20 cellular contexts compared by ENCODE assay signal in the genomic region with DNA sequence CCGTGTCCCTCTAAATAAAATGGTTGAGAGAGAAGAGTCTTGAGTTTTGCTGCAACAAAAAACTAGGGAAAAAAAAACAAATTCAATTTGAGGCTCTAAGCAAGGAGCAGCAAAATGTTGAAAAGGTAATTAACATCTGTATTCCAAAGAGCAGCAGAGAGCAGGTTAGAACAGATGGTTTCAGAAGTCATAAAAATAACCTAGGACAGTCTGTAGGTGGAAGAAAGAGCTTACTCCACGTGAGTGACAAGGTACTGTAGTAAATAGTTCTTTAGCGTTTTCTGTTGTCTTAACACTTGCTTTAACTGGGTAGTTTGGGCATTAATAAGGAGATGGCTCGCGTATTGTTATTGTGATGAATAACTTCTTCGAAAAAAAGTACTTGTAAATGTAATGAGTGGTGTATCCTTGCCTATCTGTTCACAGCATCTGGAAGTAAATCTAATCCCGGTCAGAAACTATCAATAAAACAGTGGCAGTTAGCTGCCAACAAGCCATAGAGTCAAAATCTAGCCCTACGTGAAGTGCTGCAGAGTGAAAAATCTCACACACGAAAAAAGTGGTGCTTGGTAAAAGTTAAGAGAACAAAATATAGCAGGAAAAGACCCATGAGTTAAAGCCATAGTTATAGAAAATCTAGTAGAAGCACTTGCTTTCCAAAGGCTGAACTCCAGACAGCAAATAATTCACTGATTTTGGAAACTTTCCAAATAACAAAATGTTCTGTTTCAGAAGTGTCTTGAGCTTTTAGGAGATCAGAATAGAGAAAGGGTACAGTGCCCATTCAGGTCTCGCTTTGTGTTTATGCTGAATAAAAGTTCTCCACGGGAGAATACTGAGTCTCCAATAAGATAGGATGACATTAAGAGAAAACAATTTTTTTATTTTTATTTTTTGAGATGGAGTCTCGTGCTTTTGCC. TPM values are rescaled to one million over a fixed set of nuclear protein-coding genes. Genes with fewer than 3 reads are reported as not detected.
A peak's percentile ranks its signal among the peaks of the same experiment; 100 is the strongest.
DNase-seq lines count a peak whose midpoint lies in the region; ATAC-seq, FAIRE-seq and TF ChIP-seq lines count a peak whose summit lies in the region.
"Had no signal": no experiment of that assay in that cellular context is flagged by ENCODE, and none has a peak within 500 bp of the region (broad histone marks: within the 10 kb centered on the region; RNA-seq: fewer than 3 reads in every experiment).

No MANE protein-coding gene starts in this region.

- H3K9me3 ChIP-seq in right cardiac atrium (ENCODE audit: control insufficient read depth, low read length) (no peaks in the 10 kb centered on the region), GM12878 (replicated peaks; ENCODE audit: control insufficient read depth, insufficient read depth, low read length) (no peaks in the 10 kb centered on the region)
- H3K9me3 ChIP-seq: SJCRH30, upper lobe of left lung had no signal

- in situ Hi-C loops in GM12878 (cut with MboI): no loop called here

- BruUV-seq in GM12878 (replicated peaks; lab: Mats Ljungman, UMichigan): no TSS peak

- CTCF ChIA-PET in GM12878 (lab: Yijun Ruan, JAX): interaction anchor here (1.0 to 1.2 kb wide), 2 partner anchors 11 to 183 kb away, joined by 3 read pairs; no protein-coding TSS in a partner anchor

- H3K79me2 ChIP-seq in GM12878 (ENCODE audit: control insufficient read depth, insufficient read depth, low read length): no peaks in the 10 kb centered on the region

- TF ChIP-seq RAD21 in GM12878 (IDR thresholded peaks at IDR 0.05; ENCODE audit: insufficient read depth, low read depth, low read length): no peak

- no peak for TF ChIP-seq CTCF in GM12878 (IDR thresholded peaks at IDR 0.05 in 2 of 3, conservative IDR thresholded peaks at IDR 0.05 in 1 of 3; ENCODE audit: control insufficient read depth in 2 of 3, extremely low read depth in 1 of 3, insufficient read depth in 1 of 3, low read depth in 3 of 3, low read length in 3 of 3)

- peak; percentile 23 for FAIRE-seq in GM12878 (lab: Jason Lieb, UNC)
- FAIRE-seq: endothelial cell of umbilical vein, islet of Langerhans had no signal

- no peak for TF ChIP-seq POLR2A in GM12878 (IDR thresholded peaks at IDR 0.05; ENCODE audit: low read depth, low read length)

- no peak overlapping the region for H3K27ac ChIP-seq in right cardiac atrium (ENCODE audit: low read length)
- H3K27ac ChIP-seq in GM12878 (ENCODE audit: control insufficient read depth, insufficient read depth): no peak overlapping the region
- H3K27ac ChIP-seq: SJCRH30, upper lobe of left lung had no signal

- RAD21 ChIA-PET in GM12878 (lab: Charles Lee; ENCODE audit: unreplicated experiment): interaction anchor here (0.7 to 1.4 kb wide), 4 partner anchors 29 to 198 kb away, joined by 3 to 5 read pairs (median 3); no protein-coding TSS in a partner anchor

- H3K27me3 ChIP-seq in right cardiac atrium (ENCODE audit: control insufficient read depth, insufficient read depth) (no peaks in the 10 kb centered on the region), GM12878 (replicated peaks in 1 of 2; ENCODE audit: control insufficient read depth in 2 of 2, insufficient read depth in 2 of 2, low read length in 1 of 2) (no peaks in the 10 kb centered on the region)
- H3K27me3 ChIP-seq: SJCRH30, upper lobe of left lung had no signal

- intact Hi-C loops in left ventricle myocardium superior (cut with micrococcal nuclease) (no loop called here), right cardiac atrium (cut with DNase I) (no loop called here), GM12878 (cut with micrococcal nuclease; ENCODE audit: unreplicated experiment) (no loop called here)

- H3K4me2 ChIP-seq in GM12878 (ENCODE audit: control insufficient read depth, insufficient read depth): no peak overlapping the region

- 58% methylated on average over 12 of the region's 12 CpGs for WGBS in right cardiac atrium
- WGBS in GM12878 (ENCODE audit: insufficient coverage, insufficient replicate concordance, low lambda C conversion rate, missing lambda C conversion rate): 44% methylated on average over 12 of the region's 12 CpGs

- DNase-seq in left ventricle myocardium superior (no peak), right cardiac atrium (no peak), GM12878 (ENCODE audit: low read depth, low spot score) (no peak), medulla oblongata (ENCODE audit: extremely low spot score) (peak; percentile 23), activated gamma-delta T cell treated with Interleukin-2 at 50 U/mL for 16 hours (no peak), HUDEP-2 (lab: John Stamatoyannopoulos, UW; ENCODE audit: unreplicated experiment in 76 of 76) (no peak)
- no peak for DNase-seq in activated CD8-positive, alpha-beta memory T cell treated with anti-CD3 and anti-CD28 coated beads, Interleukin-2, amount 50 U/mL, for 48 hours
- no peak for DNase-seq in NK-92 treated with Interleukin-12 subunit alpha and Interleukin-12 subunit beta, amount 100 ng/mL, for 24 hours (lab: John Stamatoyannopoulos, UW)
- DNase-seq: ACHN; activated CD4-positive, alpha-beta T cell treated with anti-CD3 and anti-CD28 coated beads, Interleukin-2, amount 10 ng/mL, durations not matched to agents 7 days and 5 days; activated naive CD8-positive, alpha-beta T cell treated with anti-CD3 and anti-CD28 coated beads, Interleukin-2, amount 10 ng/mL, durations not matched to agents 7 days and 5 days; activated T-cell treated with anti-CD3 and anti-CD28 coated beads, Interleukin-2, amount 50 U/mL, for 4 hours; CD4-positive, alpha-beta memory T cell; H7; NCI-H226; SJCRH30; stimulated activated naive CD4-positive, alpha-beta T cell; upper lobe of left lung had no signal

- H3K4me1 ChIP-seq in right cardiac atrium (ENCODE audit: control insufficient read depth, insufficient read depth, low read length): peaks cover 3% of the 10 kb centered on the region
- no peaks in the 10 kb centered on the region for H3K4me1 ChIP-seq in GM12878 (ENCODE audit: control insufficient read depth, insufficient read depth, low read length)
- H3K4me1 ChIP-seq: SJCRH30 had no signal

- H3K4me3 ChIP-seq in right cardiac atrium (ENCODE audit: low read length): no peak overlapping the region
- H3K4me3 ChIP-seq in GM12878: no peak overlapping the region
- H3K4me3 ChIP-seq: SJCRH30, upper lobe of left lung had no signal

- H2AFZ ChIP-seq in GM12878 (ENCODE audit: control insufficient read depth, low read depth, low read length): no peak overlapping the region; the same call in 1 of the 2 replicates

- no peak overlapping the region for H3K9ac ChIP-seq in GM12878 (ENCODE audit: control insufficient read depth, insufficient read depth, low read length)

- SMC1A ChIA-PET in GM12878 (lab: Charles Lee; ENCODE audit: uncharacterized antibody, unreplicated experiment): interaction anchor here (0.6 to 1.7 kb wide), 10 partner anchors 12 to 217 kb away, joined by 3 to 6 read pairs (median 3); no protein-coding TSS in a partner anchor

- no peak for TF ChIP-seq EP300 in GM12878 (IDR thresholded peaks at IDR 0.05; ENCODE audit: borderline replicate concordance in 1 of 2, control insufficient read depth in 1 of 2, low read depth in 2 of 2, low read length in 2 of 2)

- H3K36me3 ChIP-seq in GM12878 (ENCODE audit: control insufficient read depth in 2 of 2, insufficient read depth in 2 of 2, low read length in 1 of 2): no peaks in the 10 kb centered on the region
- H3K36me3 ChIP-seq: SJCRH30, upper lobe of left lung had no signal

- ATAC-seq in left ventricle myocardium superior (peak; percentile 30), right cardiac atrium (no peak), GM12878 (no peak)
- ATAC-seq: activated T-cell treated with anti-CD3 and anti-CD28 coated beads, Interleukin-2, amount 50 U/mL, for 4 hours had no signal

- POLR2A ChIA-PET in GM12878 (lab: Charles Lee): no interaction called here

- no peaks in the 10 kb centered on the region for H4K20me1 ChIP-seq in GM12878 (ENCODE audit: control insufficient read depth, insufficient read depth)

TF ChIP-seq in GM12878, 131 proteins besides CTCF, POLR2A, EP300 and RAD21:
- TF ChIP-seq BHLHE40 (IDR thresholded peaks at IDR 0.05; ENCODE audit: borderline replicate concordance in 1 of 2, low read depth in 2 of 2, low read length in 1 of 2) (0 out of 4 replicates have a peak, but pooled peaks of 1 of the 2 experiments have one; percentile 17), TBL1XR1 (IDR thresholded peaks at IDR 0.05; ENCODE audit: low read depth, low read length) (no peak)

RNA-seq across cellular contexts. Expression of gene PARD3, which starts 49.3 kb away (rescaled TPM):
- total RNA-seq in left ventricle myocardium superior: 25.3 TPM
- total RNA-seq in right cardiac atrium: 10 to 100 TPM; 27.3 to 40.3 (median 29.7) TPM
- polyA plus RNA-seq in right cardiac atrium: 10.5 TPM
- total RNA-seq in GM12878 (2013; cell fraction: nucleolus; rRNA removed): 128 and 134 TPM in 2 replicates
- 16.5 and 18.8 TPM in 2 replicates for total RNA-seq in GM12878 (2014; rRNA removed)
- total RNA-seq in GM12878 (2014; rRNA removed; fragmentation: Illumina TruSeq; extraction: Trizol): 27.5 and 29.0 TPM in 2 replicates
- total RNA-seq in GM12878 (2021): 16.6 TPM in 2 replicates
- 3.7 TPM for polyA plus RNA-seq in GM12878 (2011; ENCODE audit: low read depth)
- polyA plus RNA-seq in GM12878 (2011; rRNA removed): 43.1 and 55.3 TPM in 2 replicates
- 24.3 and 28.9 TPM in 2 replicates for polyA plus RNA-seq in GM12878 (2011; cell fraction: cytosol; rRNA removed)
- polyA plus RNA-seq in GM12878 (2011; cell fraction: nucleus; rRNA removed): 27.5 and 32.0 TPM in 2 replicates
- 4.7 and 6.1 TPM in 2 replicates for polyA plus RNA-seq in GM12878 (2012)
- polyA plus RNA-seq in GM12878 (2014; fragmentation: Illumina TruSeq; extraction: Trizol): 19.3 and 21.7 TPM in 2 replicates
- 1 to 10 TPM; 6.3 to 9.6 TPM for polyA plus RNA-seq in GM12878 (2014; fragmentation: Nextera tagmentation; extraction: Ambion mirVana)
- 9.9 and 11.3 TPM in 2 replicates for polyA plus RNA-seq in GM12878 (2014; rRNA removed)
- polyA plus RNA-seq in GM12878 (2016; fragmentation: Nextera tagmentation; extraction: Ambion mirVana): 1 to 10 TPM; 2.6 to 3.8 TPM
- polyA minus RNA-seq in GM12878 (2011; rRNA and poly(A)+ RNA removed): 96.4 TPM in 2 replicates
- polyA minus RNA-seq in GM12878 (2011; cell fraction: cytosol; rRNA and poly(A)+ RNA removed): 17.6 and 22.9 TPM in 2 replicates
- polyA minus RNA-seq in GM12878 (2011; cell fraction: nucleus; rRNA and poly(A)+ RNA removed): 71.0 and 84.8 TPM in 2 replicates
